Comparison of ENCODE assay signal across 19 cellular contexts in the genomic region with DNA sequence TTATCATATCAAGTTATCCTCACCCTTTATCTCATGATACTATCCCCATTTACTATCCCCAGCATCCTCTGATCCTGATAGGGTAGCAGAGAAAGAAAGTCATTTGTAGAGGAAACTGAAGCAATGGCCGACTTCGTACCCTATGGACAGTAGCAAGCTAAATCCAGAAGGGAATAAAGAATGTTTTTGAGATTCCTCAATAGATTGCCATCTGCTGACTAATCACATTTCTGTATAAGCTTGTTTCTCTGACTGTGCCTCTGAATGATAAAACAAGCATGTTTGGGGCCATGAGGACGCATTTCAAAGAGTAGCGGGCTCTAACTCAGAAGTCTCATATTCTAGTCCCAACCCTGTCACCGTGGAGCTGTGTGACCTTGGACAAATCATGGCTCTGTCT. TPM values are rescaled to one million over a fixed set of nuclear protein-coding genes. Genes with fewer than 3 reads are reported as not detected.
DNase-seq lines count a peak whose midpoint lies in the region; ATAC-seq, FAIRE-seq and TF ChIP-seq lines count a peak whose summit lies in the region.
"Had no signal": no experiment of that assay in that cellular context is flagged by ENCODE, and none has a peak within 500 bp of the region (broad histone marks: within the 10 kb centered on the region; RNA-seq: fewer than 3 reads in every experiment).

No MANE protein-coding gene starts in this region.

- TF ChIP-seq POLR2A in GM12891 (IDR thresholded peaks at IDR 0.05; ENCODE audit: low read depth, low read length), result no peak

- H3K4me1 ChIP-seq in mesendoderm (ENCODE audit: control insufficient read depth, low read depth, low read length), result no peaks in the 10 kb centered on the region
- H3K4me1 ChIP-seq: HAP-1, Peyer's patch had no signal

- H3K18ac ChIP-seq in mesendoderm (ENCODE audit: low read length), result no peak overlapping the region

- no peak for DNase-seq in HTR-8/SVneo (ENCODE audit: insufficient read length, low spot score)
- DNase-seq in bronchial epithelial cell (ENCODE audit: low read depth), result peak; percentile 20
- peak; percentile 1 for DNase-seq in mesendoderm
- no peak for DNase-seq in H4 (ENCODE audit: low spot score)
- DNase-seq in GM12891 (ENCODE audit: insufficient read length, low spot score), result no peak
- DNase-seq: ACHN, AML-193, DMS79, KG1, NCI-H1105 treated with DMSO at 0.1 percent for 48 hours, NCI-H1694, NCI-H2081 treated with DMSO at 0.1 percent for 48 hours, NCI-H446 treated with DMSO at 0.1 percent for 48 hours, Peyer's patch, SHP77 had no signal

- no peak overlapping the region for H2BK120ac ChIP-seq in mesendoderm (ENCODE audit: low read depth, low read length)

- H3K4ac ChIP-seq in mesendoderm (ENCODE audit: low read depth, low read length), result no peak overlapping the region

- H3K79me1 ChIP-seq in mesendoderm (ENCODE audit: low read length), result no peaks in the 10 kb centered on the region

- no peak overlapping the region for H3K9ac ChIP-seq in mesendoderm (ENCODE audit: low read length)

- no peak overlapping the region for H4K8ac ChIP-seq in mesendoderm (ENCODE audit: low read depth, low read length)

- H3K36me3 ChIP-seq in bronchial epithelial cell (ENCODE audit: control insufficient read depth, insufficient read depth, low read length) (no peaks in the 10 kb centered on the region), mesendoderm (ENCODE audit: control insufficient read depth, insufficient read depth, low read length) (no peaks in the 10 kb centered on the region)
- H3K36me3 ChIP-seq: HAP-1, Peyer's patch had no signal

- no peak overlapping the region for H3K27ac ChIP-seq in mesendoderm (ENCODE audit: low read depth, low read length)
- H3K27ac ChIP-seq: Peyer's patch, SK-N-MC had no signal

- no peak for ATAC-seq in HG03432 (IDR thresholded peaks at IDR 0.05; ENCODE audit: unreplicated experiment)

- FAIRE-seq in HTR-8/SVneo (lab: Jason Lieb, UNC) (peak; percentile 20), bronchial epithelial cell (lab: Jason Lieb, UNC) (no peak), GM12891 (lab: Jason Lieb, UNC) (no peak)
- FAIRE-seq: G401.6 had no signal

- H2BK15ac ChIP-seq in mesendoderm (replicated peaks; ENCODE audit: low read depth), result no peak overlapping the region

- no peak overlapping the region for H2BK5ac ChIP-seq in mesendoderm (ENCODE audit: low read length)

- no peak overlapping the region for H3K23ac ChIP-seq in mesendoderm (ENCODE audit: low read length)

- no CpG with 5 or more reads among the region's 5 CpGs for WGBS in mesendoderm (ENCODE audit: extremely low coverage, insufficient coverage, low lambda C conversion rate)

- no peak overlapping the region for H3K4me2 ChIP-seq in mesendoderm (ENCODE audit: low read length)

- H3K27me3 ChIP-seq in bronchial epithelial cell (ENCODE audit: control insufficient read depth, insufficient read depth, low read length), result no peaks in the 10 kb centered on the region
- H3K27me3 ChIP-seq in mesendoderm (ENCODE audit: insufficient read depth, low read length, poor library complexity), result no peaks in the 10 kb centered on the region
- H3K27me3 ChIP-seq: Peyer's patch had no signal

- H3K56ac ChIP-seq in mesendoderm (ENCODE audit: low read length), result no peak overlapping the region

- no peak overlapping the region for H2AK5ac ChIP-seq in mesendoderm (ENCODE audit: low read length)

- H3K79me2 ChIP-seq in mesendoderm (ENCODE audit: control insufficient read depth, insufficient read depth, low read length), result no peaks in the 10 kb centered on the region

- no peak for TF ChIP-seq CTCF in bronchial epithelial cell (IDR thresholded peaks at IDR 0.05; ENCODE audit: insufficient read depth, low read length, severe bottlenecking)

- H3K4me3 ChIP-seq in bronchial epithelial cell (ENCODE audit: low read depth, low read length) (no peak overlapping the region), mesendoderm (ENCODE audit: low read length) (no peak overlapping the region)
- H3K4me3 ChIP-seq: HAP-1, Peyer's patch, SK-N-MC had no signal

- H4K5ac ChIP-seq in mesendoderm (ENCODE audit: low read length), result no peak overlapping the region

TF ChIP-seq in GM12891, 5 proteins besides CTCF, POLR2A, EP300 and RAD21:
- no peak for TF ChIP-seq POLR2AphosphoS5 (IDR thresholded peaks at IDR 0.05; ENCODE audit: low read depth, low read length)
- TF ChIP-seq SPI1 (IDR thresholded peaks at IDR 0.05; ENCODE audit: low read depth, low read length), result no peak
- TF ChIP-seq POU2F2 (IDR thresholded peaks at IDR 0.05; ENCODE audit: low read depth, low read length), result no peak
- TF ChIP-seq PAX5 (IDR thresholded peaks at IDR 0.05; ENCODE audit: insufficient read depth, low read length, severe bottlenecking), result no peak
- TF ChIP-seq TAF1 (IDR thresholded peaks at IDR 0.05; ENCODE audit: low read depth, low read length), result no peak
TF ChIP-seq in GM12891: peak in this region for 0.

RNA-seq across cellular contexts. Expression of a gene that starts 13.2 kb away (rescaled TPM):
- total RNA-seq in bronchial epithelial cell, result 18.7 and 18.8 TPM in 2 replicates
- 38.5 TPM for polyA plus RNA-seq in mesendoderm (2013, experiment 1 of 2)
- polyA plus RNA-seq in mesendoderm (2013, experiment 2 of 2), result 36.3 TPM
- 10.0 and 16.2 TPM in 2 replicates for total RNA-seq in H4 (2014; rRNA removed; shearing (Covaris generic))
- polyA plus RNA-seq in GM12891 (2012; ENCODE audit: low read depth, missing spikeins), result 27.6 TPM

RNA-seq across cellular contexts. Expression of a gene that starts 49.9 kb away (rescaled TPM):
- 0.79 and 1.3 TPM in 2 replicates for total RNA-seq in bronchial epithelial cell
- 1.00 TPM for polyA plus RNA-seq in mesendoderm (2013, experiment 1 of 2)
- 1.0 TPM for polyA plus RNA-seq in mesendoderm (2013, experiment 2 of 2)
- total RNA-seq in H4 (2014; rRNA removed; shearing (Covaris generic)), result 0.10 TPM in 1 of 2 replicates, not detected in the other
- 1.2 TPM for polyA plus RNA-seq in GM12891 (2012; ENCODE audit: low read depth, missing spikeins)

RNA-seq across cellular contexts. Expression of a gene that starts 50.2 kb away (rescaled TPM):
- total RNA-seq in bronchial epithelial cell, result 6.3 and 6.8 TPM in 2 replicates
- 29.7 TPM for polyA plus RNA-seq in mesendoderm (2013, experiment 1 of 2)
- polyA plus RNA-seq in mesendoderm (2013, experiment 2 of 2), result 31.1 TPM
- 16.3 and 19.5 TPM in 2 replicates for total RNA-seq in H4 (2014; rRNA removed; shearing (Covaris generic))
- polyA plus RNA-seq in GM12891 (2012; ENCODE audit: low read depth, missing spikeins), result 17.0 TPM

RNA-seq across cellular contexts. Expression of a gene that starts 50.2 kb away (rescaled TPM):
- total RNA-seq in bronchial epithelial cell, result 21.4 and 21.6 TPM in 2 replicates
- polyA plus RNA-seq in mesendoderm (2013, experiment 1 of 2), result 15.8 TPM
- polyA plus RNA-seq in mesendoderm (2013, experiment 2 of 2), result 15.5 TPM
- 17.5 and 18.4 TPM in 2 replicates for total RNA-seq in H4 (2014; rRNA removed; shearing (Covaris generic))
- polyA plus RNA-seq in GM12891 (2012; ENCODE audit: low read depth, missing spikeins), result 12.6 TPM

Comparison
In these comparisons a context has a peak if more than half of its experiments do, and no peak if none do; other contexts are left out.
1. DNase-seq: peak in bronchial epithelial cell (single experiment) and mesendoderm (single experiment); none in HTR-8/SVneo (single experiment), H4 (single experiment) and GM12891 (single experiment).